ENCODE assay signal across 20 cellular contexts in the genomic region with DNA sequence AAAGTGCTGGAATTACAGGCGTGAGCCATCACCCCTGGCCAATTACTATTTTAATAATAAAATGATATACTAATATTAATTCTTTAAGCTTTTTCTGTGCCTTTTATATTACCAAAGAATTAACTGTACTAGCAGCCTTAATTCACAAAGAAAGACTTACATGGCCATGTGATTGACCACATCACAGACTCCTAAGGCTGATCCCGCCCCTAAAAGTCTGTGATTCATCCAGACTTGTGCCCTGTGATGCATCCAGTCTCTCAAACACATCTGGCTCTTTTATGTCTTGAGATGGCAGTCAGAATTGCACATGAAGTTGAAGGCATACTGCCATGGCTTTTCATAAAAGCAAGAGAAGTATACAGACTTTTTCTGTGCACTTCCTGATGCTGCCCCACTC.
DNase-seq lines count a peak whose midpoint lies in the region; ATAC-seq and TF ChIP-seq lines count a peak whose summit lies in the region.
"Had no signal": no experiment of that assay in that cellular context is flagged by ENCODE, and none has a peak within 500 bp of the region (broad histone marks: within the 10 kb centered on the region; RNA-seq: fewer than 3 reads in every experiment).

No MANE protein-coding gene starts in this region.

- H2BK20ac ChIP-seq in H9 (ENCODE audit: low read depth, low read length, poor library complexity, severe bottlenecking): no peak overlapping the region

- no peak for TF ChIP-seq POLR2A in breast epithelium (IDR thresholded peaks at IDR 0.05)

- H3K79me2 ChIP-seq in H9 (ENCODE audit: insufficient read depth, low read length): no peaks in the 10 kb centered on the region

- no peak overlapping the region for H4K5ac ChIP-seq in H9 (ENCODE audit: insufficient read length, low read depth, low read length)

- no peak overlapping the region for H3K4me2 ChIP-seq in H9 (ENCODE audit: insufficient read depth, insufficient read length, low read length)

- no peak overlapping the region for H3T11ph ChIP-seq in H9 (ENCODE audit: low read length)

- no peak overlapping the region for H3K56ac ChIP-seq in H9 (ENCODE audit: insufficient read length, low read depth, low read length)

- TF ChIP-seq CTCF in MCF 10A (IDR thresholded peaks at IDR 0.05; ENCODE audit: unreplicated experiment) (no peak), breast epithelium (IDR thresholded peaks at IDR 0.05) (no peak), WTC11 (IDR thresholded peaks at IDR 0.05) (no peak), foreskin keratinocyte (conservative IDR thresholded peaks at IDR 0.05) (no peak), left lung (IDR thresholded peaks at IDR 0.05) (no peak), H9 (conservative IDR thresholded peaks at IDR 0.05) (no peak)

- H3K36me3 ChIP-seq in breast epithelium: no peaks in the 10 kb centered on the region
- no peaks in the 10 kb centered on the region for H3K36me3 ChIP-seq in left lung
- no peaks in the 10 kb centered on the region for H3K36me3 ChIP-seq in effector memory CD4-positive, alpha-beta T cell (ENCODE audit: control insufficient read depth, insufficient read depth, low read length)
- H3K36me3 ChIP-seq: vagina had no signal

- H3K27ac Mint-ChIP-seq in MCF 10A (ENCODE audit: low read depth, unreplicated experiment) (no peak overlapping the region), WTC11 (no peak overlapping the region), H9 (no peak overlapping the region; a peak in 1 of 7 replicates)

- no peak overlapping the region for H3K14ac ChIP-seq in H9 (ENCODE audit: insufficient read depth, low read length)

- no peak overlapping the region for H4K91ac ChIP-seq in H9 (ENCODE audit: insufficient read length, low read depth, low read length)

- no peaks in the 10 kb centered on the region for H3K9me3 Mint-ChIP-seq in MCF 10A (ENCODE audit: unreplicated experiment)
- H3K9me3 Mint-ChIP-seq in WTC11: no peaks in the 10 kb centered on the region
- no peaks in the 10 kb centered on the region for H3K9me3 Mint-ChIP-seq in H9

- H3K27ac ChIP-seq in breast epithelium (no peak overlapping the region), foreskin keratinocyte (no peak overlapping the region), left lung (no peak overlapping the region), H9 (ENCODE audit: insufficient read length, low read depth, low read length) (no peak overlapping the region)
- no peak overlapping the region for H3K27ac ChIP-seq in effector memory CD4-positive, alpha-beta T cell (ENCODE audit: insufficient read depth, low read length, poor library complexity, severe bottlenecking)
- H3K27ac ChIP-seq: coronary artery, SK-N-MC, vagina had no signal

- H3K4ac ChIP-seq in H9 (ENCODE audit: low read depth, low read length): no peak overlapping the region

- no peaks in the 10 kb centered on the region for H3K79me1 ChIP-seq in H9 (ENCODE audit: insufficient read depth, low read depth, low read length, poor library complexity, severe bottlenecking)

- no peak overlapping the region for H4K8ac ChIP-seq in H9 (replicated peaks; ENCODE audit: insufficient read length, low read depth, low read length)

- no peak overlapping the region for H3K23ac ChIP-seq in H9 (ENCODE audit: insufficient read length, low read depth, low read length)

- DNase-seq in MCF 10A (ENCODE audit: unreplicated experiment) (peak; percentile 31), breast epithelium (ENCODE audit: low spot score in 2 of 2) (no peak), WTC11 (ENCODE audit: low spot score) (no peak), foreskin keratinocyte (peak; percentile 22 to 54), left lung (no peak), H9 (no peak)
- DNase-seq in effector memory CD4-positive, alpha-beta T cell: no peak
- DNase-seq: activated CD4-positive, CD25-positive, alpha-beta regulatory T cell treated with anti-CD3 and anti-CD28 coated beads, Interleukin-2, amount 50 U/mL, for 72 hours; activated effector memory CD4-positive, alpha-beta T cell treated with Interleukin-2 at 50 U/mL for 16 hours; AML-193; glutamatergic neuron; left ventricle myocardium superior; NCI-H187; NK-92 treated with Interleukin-12 subunit alpha and Interleukin-12 subunit beta, amount 100 ng/mL, for 24 hours; nucleus accumbens had no signal

- H3K27me3 Mint-ChIP-seq in MCF 10A (ENCODE audit: insufficient read depth, unreplicated experiment) (peaks cover 65% of the 10 kb centered on the region), WTC11 (ENCODE audit: low read depth) (no peaks in the 10 kb centered on the region), H9 (ENCODE audit: low read depth) (no peaks in the 10 kb centered on the region; the same call in 1 of the 2 replicates)

- BruUV-seq in MCF 10A (replicated peaks; lab: Mats Ljungman, UMichigan): no TSS peak

- POLR2A ChIA-PET in MCF 10A (lab: Yijun Ruan, JAX): interaction anchor here (0.7 kb wide), 1 partner anchor 25 kb away, joined by 4 read pairs; no protein-coding TSS in a partner anchor
- POLR2A ChIA-PET in WTC11 (lab: Charles Lee): interaction anchor here (0.6 kb wide), 1 partner anchor 8 kb away, joined by 11 read pairs; no protein-coding TSS in a partner anchor

- H3K4me3 Mint-ChIP-seq in MCF 10A (ENCODE audit: unreplicated experiment): no peak overlapping the region
- H3K4me3 Mint-ChIP-seq in WTC11: no peak overlapping the region
- no peak overlapping the region for H3K4me3 Mint-ChIP-seq in H9

- H3K23me2 ChIP-seq in H9 (ENCODE audit: insufficient read length, low read depth, low read length, poor library complexity, severe bottlenecking): no peaks in the 10 kb centered on the region

- H3K9ac ChIP-seq in H9 (ENCODE audit: extremely low read depth, insufficient read length, low read length): no peak overlapping the region

- no peaks in the 10 kb centered on the region for H3K4me1 ChIP-seq in breast epithelium
- H3K4me1 ChIP-seq in foreskin keratinocyte: no peaks in the 10 kb centered on the region
- no peaks in the 10 kb centered on the region for H3K4me1 ChIP-seq in left lung
- no peaks in the 10 kb centered on the region for H3K4me1 ChIP-seq in effector memory CD4-positive, alpha-beta T cell (ENCODE audit: control insufficient read depth, insufficient read depth, low read length, poor library complexity, severe bottlenecking)
- peaks cover 12% of the 10 kb centered on the region; the same call in 1 of the 2 replicates for H3K4me1 ChIP-seq in H9 (ENCODE audit: insufficient read depth, low read length)
- H3K4me1 ChIP-seq: vagina had no signal

- no peak overlapping the region for H3K18ac ChIP-seq in H9 (ENCODE audit: insufficient read length, low read depth, low read length)

- H3K36me3 Mint-ChIP-seq in MCF 10A (ENCODE audit: insufficient read depth, unreplicated experiment) (no peaks in the 10 kb centered on the region), WTC11 (no peaks in the 10 kb centered on the region), H9 (ENCODE audit: insufficient read depth in 1 of 3, low read depth in 3 of 3) (no peaks in the 10 kb centered on the region; a peak in 3 of 7 replicates)

- no peak overlapping the region for H2BK15ac ChIP-seq in H9 (ENCODE audit: low read depth, low read length)

- intact Hi-C loops in MCF 10A (cut with micrococcal nuclease) (no loop called here), breast epithelium (cut with DNase I; ENCODE audit: low total_unique reads) (no loop called here), left lung (cut with DNase I) (no loop called here)

- no peak overlapping the region for H2BK120ac ChIP-seq in H9 (ENCODE audit: low read depth, low read length, poor library complexity, severe bottlenecking)

- H2AK5ac ChIP-seq in H9 (ENCODE audit: insufficient read length, low read length): no peak overlapping the region

- H3K4me3 ChIP-seq in breast epithelium (no peak overlapping the region), left lung (no peak overlapping the region)
- H3K4me3 ChIP-seq in effector memory CD4-positive, alpha-beta T cell (ENCODE audit: insufficient read depth, low read depth, low read length, poor library complexity, severe bottlenecking): no peak overlapping the region
- H3K4me3 ChIP-seq: coronary artery, K562, SK-N-MC, vagina had no signal

- H4K20me1 ChIP-seq in H9 (ENCODE audit: control insufficient read depth, insufficient read depth, insufficient read length): no peaks in the 10 kb centered on the region

- no peak overlapping the region for H2AFZ ChIP-seq in H9 (ENCODE audit: low read length)

- H3K9me3 ChIP-seq in breast epithelium (no peaks in the 10 kb centered on the region), left lung (no peaks in the 10 kb centered on the region), H9 (ENCODE audit: control insufficient read depth, low read depth, low read length) (no peaks in the 10 kb centered on the region)
- no peaks in the 10 kb centered on the region for H3K9me3 ChIP-seq in effector memory CD4-positive, alpha-beta T cell (ENCODE audit: control insufficient read depth, low read length)
- H3K9me3 ChIP-seq: vagina had no signal

- H2BK12ac ChIP-seq in H9 (ENCODE audit: insufficient read length, low read depth, low read length): no peak overlapping the region

- WGBS in H9 (ENCODE audit: extremely low coverage, insufficient read length, low lambda C conversion rate): no CpG with 5 or more reads among the region's 2 CpGs

- CTCF ChIA-PET in MCF 10A (lab: Yijun Ruan, JAX): interaction anchor here (0.6 to 1.0 kb wide), 3 partner anchors 13 to 822 kb away, joined by 3 to 5 read pairs (median 3); no protein-coding TSS in a partner anchor
- CTCF ChIA-PET in WTC11 (lab: Charles Lee): interaction anchor here (1.1 kb wide), 2 partner anchors 14 to 140 kb away, joined by 3 to 4 read pairs; no protein-coding TSS in a partner anchor

- H2BK5ac ChIP-seq in H9 (ENCODE audit: insufficient read length, low read length): no peak overlapping the region

- ATAC-seq in WTC11 (peak; percentile 26; the same call in 1 of the 2 replicates), foreskin keratinocyte (peak; percentile 94), left lung (no peak), HG03175 (IDR thresholded peaks at IDR 0.05; ENCODE audit: unreplicated experiment) (no peak)
- ATAC-seq: K562, left ventricle myocardium superior had no signal

- H3K27me3 ChIP-seq in breast epithelium (no peaks in the 10 kb centered on the region), foreskin keratinocyte (no peaks in the 10 kb centered on the region), left lung (no peaks in the 10 kb centered on the region), H9 (ENCODE audit: insufficient read depth, low read length) (no peaks in the 10 kb centered on the region)
- no peaks in the 10 kb centered on the region for H3K27me3 ChIP-seq in effector memory CD4-positive, alpha-beta T cell (replicated peaks; ENCODE audit: control insufficient read depth, insufficient read depth, low read length, poor library complexity, severe bottlenecking)
- H3K27me3 ChIP-seq: vagina had no signal

- H3K4me1 Mint-ChIP-seq in MCF 10A (ENCODE audit: insufficient read depth, unreplicated experiment) (no peaks in the 10 kb centered on the region), WTC11 (peaks cover 23% of the 10 kb centered on the region), H9 (peaks cover 18 to 33% of the 10 kb centered on the region in 2 experiments)

Comparison
In these comparisons a context has a peak if more than half of its experiments do, and no peak if none do; other contexts are left out.
1. DNase-seq: peak in MCF 10A (single experiment) and foreskin keratinocyte (2 of 2); none in breast epithelium (0 of 2), WTC11 (single experiment), left lung (0 of 2), effector memory CD4-positive, alpha-beta T cell (0 of 3) and H9 (single experiment).
2. ATAC-seq: peak in WTC11 (single experiment) and foreskin keratinocyte (single experiment); none in left lung (single experiment) and HG03175 (single experiment).